ENCODE assay signal across 2 cellular contexts in genomic region chr7:2647594-2648172, GRCh38.
TF ChIP-seq lines count a peak whose summit lies in the region.

No MANE protein-coding gene starts in this region.

TF ChIP-seq in K562, 482 proteins besides CTCF, POLR2A, EP300 and RAD21:
- TF ChIP-seq PCBP2 (IDR thresholded peaks at IDR 0.05; ENCODE audit: low read depth, low read length, poor library complexity, severe bottlenecking) (no peak), ZFX (CRISPR knock-in tag; IDR thresholded peaks at IDR 0.05) (peak; percentile 15; the same call in 1 of the 2 replicates)
TF ChIP-seq in K562: peak in this region for 1.

TF ChIP-seq in HepG2, 621 proteins besides CTCF, POLR2A, EP300 and RAD21:
- TF ChIP-seq ARID2 (CRISPR knock-in tag; IDR thresholded peaks at IDR 0.05; ENCODE audit: borderline replicate concordance) (no peak), SNAI1 (CRISPR knock-in tag; IDR thresholded peaks at IDR 0.05; ENCODE audit: borderline replicate concordance) (no peak), ELF4 (CRISPR knock-in tag; IDR thresholded peaks at IDR 0.05; ENCODE audit: borderline replicate concordance) (no peak), TBL1XR1 (IDR thresholded peaks at IDR 0.05; ENCODE audit: borderline replicate concordance, low read length, partially characterized antibody) (no peak), HNRNPL (IDR thresholded peaks at IDR 0.05; ENCODE audit: low read depth, low read length) (0 out of 2 replicates have a peak, but pooled peaks have one; percentile 6), HNRNPH1 (optimal IDR thresholded peaks at IDR 0.05; ENCODE audit: low read depth, low read length) (no peak), ZNF773 (CRISPR knock-in tag; IDR thresholded peaks at IDR 0.05; ENCODE audit: borderline replicate concordance) (no peak), ZFYVE20 (CRISPR knock-in tag; IDR thresholded peaks at IDR 0.05; ENCODE audit: borderline replicate concordance, low read depth) (no peak), MXD1 (CRISPR knock-in tag; IDR thresholded peaks at IDR 0.05) (no peak), MXD4 (CRISPR knock-in tag; IDR thresholded peaks at IDR 0.05) (no peak), AGO2 (optimal IDR thresholded peaks at IDR 0.05; ENCODE audit: low read depth, low read length) (peak; percentile 52), ZNF331 (CRISPR knock-in tag; IDR thresholded peaks at IDR 0.05) (no peak), RXRA (CRISPR knock-in tag; IDR thresholded peaks at IDR 0.05) (peak; percentile 5; the same call in 1 of the 2 replicates)
- TF ChIP-seq, protein P1, sequence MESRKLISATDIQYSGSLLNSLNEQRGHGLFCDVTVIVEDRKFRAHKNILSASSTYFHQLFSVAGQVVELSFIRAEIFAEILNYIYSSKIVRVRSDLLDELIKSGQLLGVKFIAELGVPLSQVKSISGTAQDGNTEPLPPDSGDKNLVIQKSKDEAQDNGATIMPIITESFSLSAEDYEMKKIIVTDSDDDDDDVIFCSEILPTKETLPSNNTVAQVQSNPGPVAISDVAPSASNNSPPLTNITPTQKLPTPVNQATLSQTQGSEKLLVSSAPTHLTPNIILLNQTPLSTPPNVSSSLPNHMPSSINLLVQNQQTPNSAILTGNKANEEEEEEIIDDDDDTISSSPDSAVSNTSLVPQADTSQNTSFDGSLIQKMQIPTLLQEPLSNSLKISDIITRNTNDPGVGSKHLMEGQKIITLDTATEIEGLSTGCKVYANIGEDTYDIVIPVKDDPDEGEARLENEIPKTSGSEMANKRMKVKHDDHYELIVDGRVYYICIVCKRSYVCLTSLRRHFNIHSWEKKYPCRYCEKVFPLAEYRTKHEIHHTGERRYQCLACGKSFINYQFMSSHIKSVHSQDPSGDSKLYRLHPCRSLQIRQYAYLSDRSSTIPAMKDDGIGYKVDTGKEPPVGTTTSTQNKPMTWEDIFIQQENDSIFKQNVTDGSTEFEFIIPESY (CRISPR knock-in tag; IDR thresholded peaks at IDR 0.05): no peak
- TF ChIP-seq, protein P2, sequence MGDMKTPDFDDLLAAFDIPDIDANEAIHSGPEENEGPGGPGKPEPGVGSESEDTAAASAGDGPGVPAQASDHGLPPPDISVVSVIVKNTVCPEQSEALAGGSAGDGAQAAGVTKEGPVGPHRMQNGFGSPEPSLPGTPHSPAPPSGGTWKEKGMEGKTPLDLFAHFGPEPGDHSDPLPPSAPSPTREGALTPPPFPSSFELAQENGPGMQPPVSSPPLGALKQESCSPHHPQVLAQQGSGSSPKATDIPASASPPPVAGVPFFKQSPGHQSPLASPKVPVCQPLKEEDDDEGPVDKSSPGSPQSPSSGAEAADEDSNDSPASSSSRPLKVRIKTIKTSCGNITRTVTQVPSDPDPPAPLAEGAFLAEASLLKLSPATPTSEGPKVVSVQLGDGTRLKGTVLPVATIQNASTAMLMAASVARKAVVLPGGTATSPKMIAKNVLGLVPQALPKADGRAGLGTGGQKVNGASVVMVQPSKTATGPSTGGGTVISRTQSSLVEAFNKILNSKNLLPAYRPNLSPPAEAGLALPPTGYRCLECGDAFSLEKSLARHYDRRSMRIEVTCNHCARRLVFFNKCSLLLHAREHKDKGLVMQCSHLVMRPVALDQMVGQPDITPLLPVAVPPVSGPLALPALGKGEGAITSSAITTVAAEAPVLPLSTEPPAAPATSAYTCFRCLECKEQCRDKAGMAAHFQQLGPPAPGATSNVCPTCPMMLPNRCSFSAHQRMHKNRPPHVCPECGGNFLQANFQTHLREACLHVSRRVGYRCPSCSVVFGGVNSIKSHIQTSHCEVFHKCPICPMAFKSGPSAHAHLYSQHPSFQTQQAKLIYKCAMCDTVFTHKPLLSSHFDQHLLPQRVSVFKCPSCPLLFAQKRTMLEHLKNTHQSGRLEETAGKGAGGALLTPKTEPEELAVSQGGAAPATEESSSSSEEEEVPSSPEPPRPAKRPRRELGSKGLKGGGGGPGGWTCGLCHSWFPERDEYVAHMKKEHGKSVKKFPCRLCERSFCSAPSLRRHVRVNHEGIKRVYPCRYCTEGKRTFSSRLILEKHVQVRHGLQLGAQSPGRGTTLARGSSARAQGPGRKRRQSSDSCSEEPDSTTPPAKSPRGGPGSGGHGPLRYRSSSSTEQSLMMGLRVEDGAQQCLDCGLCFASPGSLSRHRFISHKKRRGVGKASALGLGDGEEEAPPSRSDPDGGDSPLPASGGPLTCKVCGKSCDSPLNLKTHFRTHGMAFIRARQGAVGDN (CRISPR knock-in tag; IDR thresholded peaks at IDR 0.05): peak; percentile 34; the same call in 1 of the 2 replicates
- TF ChIP-seq, protein P3, sequence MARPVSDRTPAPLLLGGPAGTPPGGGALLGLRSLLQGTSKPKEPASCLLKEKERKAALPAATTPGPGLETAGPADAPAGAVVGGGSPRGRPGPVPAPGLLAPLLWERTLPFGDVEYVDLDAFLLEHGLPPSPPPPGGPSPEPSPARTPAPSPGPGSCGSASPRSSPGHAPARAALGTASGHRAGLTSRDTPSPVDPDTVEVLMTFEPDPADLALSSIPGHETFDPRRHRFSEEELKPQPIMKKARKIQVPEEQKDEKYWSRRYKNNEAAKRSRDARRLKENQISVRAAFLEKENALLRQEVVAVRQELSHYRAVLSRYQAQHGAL (CRISPR knock-in tag; IDR thresholded peaks at IDR 0.05; ENCODE audit: not compliant biosample characterization): no peak
